ENCODE assay signal across 1 cellular context in the genomic region with DNA sequence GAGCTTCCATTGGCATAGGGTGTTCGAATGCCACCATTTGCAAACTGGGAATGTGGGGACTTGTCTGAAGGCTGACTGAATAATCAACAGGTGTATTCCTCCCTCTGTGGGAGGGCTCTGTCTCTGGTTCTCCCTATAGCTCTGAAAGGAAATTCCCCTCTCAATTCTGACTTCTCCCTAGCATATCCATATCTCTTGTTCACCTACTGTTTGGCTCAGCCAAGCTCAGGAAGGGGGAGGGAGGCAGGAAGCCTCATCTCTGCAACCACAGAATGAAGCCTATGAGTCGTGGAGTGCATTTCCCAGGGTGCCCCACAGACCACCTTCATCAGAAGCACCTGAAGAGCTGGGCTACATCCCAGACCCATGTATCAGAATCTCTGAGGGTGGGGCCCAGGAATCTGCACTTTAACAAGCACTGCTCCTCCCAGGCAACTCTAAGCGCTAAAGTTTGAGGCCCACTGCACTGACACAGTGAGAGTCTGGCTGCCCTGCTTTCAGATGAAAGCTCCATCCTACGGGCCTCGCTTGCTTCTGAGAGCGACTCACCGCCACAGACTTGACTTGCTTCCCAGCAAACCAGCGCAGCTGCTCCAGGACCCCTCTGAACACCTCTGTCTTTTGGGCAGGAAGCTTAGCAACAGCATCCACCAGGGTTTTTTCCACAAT.
A peak's percentile ranks its signal among the peaks of the same experiment; 100 is the strongest.
TF ChIP-seq lines count a peak whose summit lies in the region.

No MANE protein-coding gene starts in this region.

TF ChIP-seq in SK-N-SH, 30 proteins besides CTCF, POLR2A, EP300 and RAD21 (continued from another document):
- 0 out of 2 replicates have a peak, but pooled peaks have one; percentile 5 for TF ChIP-seq ZBTB33 (IDR thresholded peaks at IDR 0.05; ENCODE audit: borderline replicate concordance, low read depth)
- peak; percentile 33; the same call in 1 of the 2 replicates for TF ChIP-seq JUND (IDR thresholded peaks at IDR 0.05)
